ENCODE assay signal across 2 cellular contexts in the genomic region with DNA sequence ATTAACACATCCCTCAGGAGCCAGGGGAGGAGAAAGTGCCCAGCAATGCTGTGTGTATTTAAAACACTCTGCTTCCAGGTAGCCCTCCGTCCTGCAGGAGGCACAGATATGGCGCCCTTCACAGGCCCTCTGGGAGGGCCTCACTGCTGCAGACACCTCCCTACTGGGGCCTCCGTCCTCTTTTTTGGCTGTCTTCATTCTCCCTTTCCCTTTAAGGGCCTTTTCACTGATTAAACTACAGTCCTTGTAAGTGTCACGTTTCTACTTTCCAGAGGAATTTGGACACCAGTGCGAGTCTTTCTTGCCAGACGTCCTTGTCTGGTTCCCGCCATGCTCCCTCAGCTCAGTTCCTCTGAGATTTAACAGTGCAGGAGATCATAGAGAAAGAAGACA.
TF ChIP-seq lines count a peak whose summit lies in the region.

No MANE protein-coding gene starts in this region.

TF ChIP-seq in SK-N-SH, 30 proteins besides CTCF, POLR2A, EP300 and RAD21 (continued from another document):
- TF ChIP-seq, protein P1, sequence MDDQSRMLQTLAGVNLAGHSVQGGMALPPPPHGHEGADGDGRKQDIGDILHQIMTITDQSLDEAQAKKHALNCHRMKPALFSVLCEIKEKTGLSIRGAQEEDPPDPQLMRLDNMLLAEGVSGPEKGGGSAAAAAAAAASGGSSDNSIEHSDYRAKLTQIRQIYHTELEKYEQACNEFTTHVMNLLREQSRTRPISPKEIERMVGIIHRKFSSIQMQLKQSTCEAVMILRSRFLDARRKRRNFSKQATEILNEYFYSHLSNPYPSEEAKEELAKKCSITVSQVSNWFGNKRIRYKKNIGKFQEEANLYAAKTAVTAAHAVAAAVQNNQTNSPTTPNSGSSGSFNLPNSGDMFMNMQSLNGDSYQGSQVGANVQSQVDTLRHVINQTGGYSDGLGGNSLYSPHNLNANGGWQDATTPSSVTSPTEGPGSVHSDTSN (IDR thresholded peaks at IDR 0.05) = no peak
- TF ChIP-seq RFX5 (IDR thresholded peaks at IDR 0.05; ENCODE audit: low read length) = no peak
- no peak for TF ChIP-seq RXRA (IDR thresholded peaks at IDR 0.05; ENCODE audit: borderline replicate concordance, low read depth)
- TF ChIP-seq, protein P2, sequence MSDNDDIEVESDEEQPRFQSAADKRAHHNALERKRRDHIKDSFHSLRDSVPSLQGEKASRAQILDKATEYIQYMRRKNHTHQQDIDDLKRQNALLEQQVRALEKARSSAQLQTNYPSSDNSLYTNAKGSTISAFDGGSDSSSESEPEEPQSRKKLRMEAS (IDR thresholded peaks at IDR 0.05; ENCODE audit: low read depth) = no peak
- no peak for TF ChIP-seq EZH2phosphoT487 (IDR thresholded peaks at IDR 0.05; ENCODE audit: borderline replicate concordance, low read depth)
- TF ChIP-seq SIN3A (IDR thresholded peaks at IDR 0.05; ENCODE audit: borderline replicate concordance, low read depth, low read length) = no peak
- TF ChIP-seq FOXJ3 (CRISPR knock-in tag; IDR thresholded peaks at IDR 0.05) = no peak
- TF ChIP-seq GATA2 (CRISPR knock-in tag; IDR thresholded peaks at IDR 0.05) = no peak
- no peak for TF ChIP-seq USF1 (IDR thresholded peaks at IDR 0.05; ENCODE audit: borderline replicate concordance, low read depth)
- TF ChIP-seq, protein P3, sequence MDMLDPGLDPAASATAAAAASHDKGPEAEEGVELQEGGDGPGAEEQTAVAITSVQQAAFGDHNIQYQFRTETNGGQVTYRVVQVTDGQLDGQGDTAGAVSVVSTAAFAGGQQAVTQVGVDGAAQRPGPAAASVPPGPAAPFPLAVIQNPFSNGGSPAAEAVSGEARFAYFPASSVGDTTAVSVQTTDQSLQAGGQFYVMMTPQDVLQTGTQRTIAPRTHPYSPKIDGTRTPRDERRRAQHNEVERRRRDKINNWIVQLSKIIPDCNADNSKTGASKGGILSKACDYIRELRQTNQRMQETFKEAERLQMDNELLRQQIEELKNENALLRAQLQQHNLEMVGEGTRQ (IDR thresholded peaks at IDR 0.05; ENCODE audit: borderline replicate concordance, low read depth, low read length) = no peak
TF ChIP-seq in SK-N-SH: peak in this region for 0.

TF ChIP-seq in SK-N-SH treated with all-trans-retinoic acid at 6 μM for 48 hours, 23 proteins besides CTCF, POLR2A, EP300 and RAD21:
- TF ChIP-seq, protein P4, sequence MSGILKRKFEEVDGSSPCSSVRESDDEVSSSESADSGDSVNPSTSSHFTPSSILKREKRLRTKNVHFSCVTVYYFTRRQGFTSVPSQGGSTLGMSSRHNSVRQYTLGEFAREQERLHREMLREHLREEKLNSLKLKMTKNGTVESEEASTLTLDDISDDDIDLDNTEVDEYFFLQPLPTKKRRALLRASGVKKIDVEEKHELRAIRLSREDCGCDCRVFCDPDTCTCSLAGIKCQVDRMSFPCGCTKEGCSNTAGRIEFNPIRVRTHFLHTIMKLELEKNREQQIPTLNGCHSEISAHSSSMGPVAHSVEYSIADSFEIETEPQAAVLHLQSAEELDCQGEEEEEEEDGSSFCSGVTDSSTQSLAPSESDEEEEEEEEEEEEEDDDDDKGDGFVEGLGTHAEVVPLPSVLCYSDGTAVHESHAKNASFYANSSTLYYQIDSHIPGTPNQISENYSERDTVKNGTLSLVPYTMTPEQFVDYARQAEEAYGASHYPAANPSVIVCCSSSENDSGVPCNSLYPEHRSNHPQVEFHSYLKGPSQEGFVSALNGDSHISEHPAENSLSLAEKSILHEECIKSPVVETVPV (CRISPR knock-in tag; IDR thresholded peaks at IDR 0.05) = no peak
- TF ChIP-seq, protein P5, sequence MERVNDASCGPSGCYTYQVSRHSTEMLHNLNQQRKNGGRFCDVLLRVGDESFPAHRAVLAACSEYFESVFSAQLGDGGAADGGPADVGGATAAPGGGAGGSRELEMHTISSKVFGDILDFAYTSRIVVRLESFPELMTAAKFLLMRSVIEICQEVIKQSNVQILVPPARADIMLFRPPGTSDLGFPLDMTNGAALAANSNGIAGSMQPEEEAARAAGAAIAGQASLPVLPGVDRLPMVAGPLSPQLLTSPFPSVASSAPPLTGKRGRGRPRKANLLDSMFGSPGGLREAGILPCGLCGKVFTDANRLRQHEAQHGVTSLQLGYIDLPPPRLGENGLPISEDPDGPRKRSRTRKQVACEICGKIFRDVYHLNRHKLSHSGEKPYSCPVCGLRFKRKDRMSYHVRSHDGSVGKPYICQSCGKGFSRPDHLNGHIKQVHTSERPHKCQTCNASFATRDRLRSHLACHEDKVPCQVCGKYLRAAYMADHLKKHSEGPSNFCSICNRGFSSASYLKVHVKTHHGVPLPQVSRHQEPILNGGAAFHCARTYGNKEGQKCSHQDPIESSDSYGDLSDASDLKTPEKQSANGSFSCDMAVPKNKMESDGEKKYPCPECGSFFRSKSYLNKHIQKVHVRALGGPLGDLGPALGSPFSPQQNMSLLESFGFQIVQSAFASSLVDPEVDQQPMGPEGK (CRISPR knock-in tag; IDR thresholded peaks at IDR 0.05; ENCODE audit: borderline replicate concordance) = no peak
